7 cellular contexts compared by ENCODE assay signal in the genomic region with DNA sequence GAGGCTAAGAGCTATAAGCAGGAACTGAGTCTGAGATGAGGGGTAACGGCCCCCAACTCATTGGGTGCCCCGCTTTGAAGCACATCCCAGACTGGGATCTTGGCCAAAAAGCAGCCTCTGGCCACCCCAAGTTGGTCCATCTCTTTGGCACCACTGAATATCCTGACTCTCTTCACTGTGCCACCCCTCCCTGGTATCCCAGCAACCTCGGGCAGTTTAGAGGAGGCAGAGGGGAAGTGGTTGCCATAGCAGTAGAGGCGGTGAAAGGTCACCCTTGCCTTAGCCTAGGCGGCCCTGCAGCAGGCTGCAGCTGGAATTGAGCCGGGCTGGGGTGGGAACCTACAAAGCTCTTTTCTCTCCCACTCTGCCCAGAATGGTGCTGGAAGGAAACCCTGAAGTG. TPM values are rescaled to one million over a fixed set of nuclear protein-coding genes. Genes with fewer than 3 reads are reported as not detected.
A peak's percentile ranks its signal among the peaks of the same experiment; 100 is the strongest.
DNase-seq lines count a peak whose midpoint lies in the region; ATAC-seq and TF ChIP-seq lines count a peak whose summit lies in the region.

No MANE protein-coding gene starts in this region.

- H3K27me3 ChIP-seq in testis, result no peaks in the 10 kb centered on the region

- H3K36me3 Mint-ChIP-seq in activated naive CD8-positive, alpha-beta T cell treated with anti-CD3 and anti-CD28 coated beads, Interleukin-2, amount 50 U/mL, for 24 hours (ENCODE audit: low read depth), result no peaks in the 10 kb centered on the region

- WGBS in testis, 2 donors, result 35 to 37% methylated on average over 5 to 6 of the region's 6 CpGs

- TF ChIP-seq CTCF in testis (IDR thresholded peaks at IDR 0.05), result no peak

- intact Hi-C loops in testis (cut with DNase I; ENCODE audit: low total_unique reads), result no loop called here

- H3K9me3 Mint-ChIP-seq in activated naive CD8-positive, alpha-beta T cell treated with anti-CD3 and anti-CD28 coated beads, Interleukin-2, amount 50 U/mL, for 24 hours, result no peaks in the 10 kb centered on the region

- H3K9me3 ChIP-seq in testis, result no peaks in the 10 kb centered on the region

- peak overlapping the region; percentile 63 to 75 for H3K4me3 ChIP-seq in testis

- no peaks in the 10 kb centered on the region for H3K27me3 Mint-ChIP-seq in activated naive CD8-positive, alpha-beta T cell treated with anti-CD3 and anti-CD28 coated beads, Interleukin-2, amount 50 U/mL, for 24 hours

- peak; percentile 64 for ATAC-seq in activated naive CD8-positive, alpha-beta T cell treated with anti-CD3 and anti-CD28 coated beads, Interleukin-2, amount 50 U/mL, for 24 hours

- peaks cover 10% of the 10 kb centered on the region for H3K4me1 ChIP-seq in testis

- H3K4me1 Mint-ChIP-seq in activated naive CD8-positive, alpha-beta T cell treated with anti-CD3 and anti-CD28 coated beads, Interleukin-2, amount 50 U/mL, for 24 hours, result peaks cover 46% of the 10 kb centered on the region

- no peaks in the 10 kb centered on the region for H3K36me3 ChIP-seq in testis (ENCODE audit: low read depth, missing control alignments)

- DNase-seq in ELF-1 (ENCODE audit: low read depth, low spot score) (peak; percentile 25), MV-4-11 (lab: John Stamatoyannopoulos, UW) (peak; percentile 88), left kidney (ENCODE audit: low read depth, low spot score) (peak; percentile 73), testis (peak; percentile 28), NCI-H524 treated with DMSO at 0.1 percent for 48 hours (lab: John Stamatoyannopoulos, UW) (no peak)
- DNase-seq in activated naive CD8-positive, alpha-beta T cell treated with anti-CD3 and anti-CD28 coated beads, Interleukin-2, amount 50 U/mL, for 24 hours, result peak; percentile 50
- no peak for DNase-seq in NK-92 treated with Interleukin-12 subunit alpha and Interleukin-12 subunit beta, amount 100 ng/mL, for 24 hours (lab: John Stamatoyannopoulos, UW)

- TF ChIP-seq POLR2A in testis (IDR thresholded peaks at IDR 0.05), result no peak

- H3K27ac Mint-ChIP-seq in activated naive CD8-positive, alpha-beta T cell treated with anti-CD3 and anti-CD28 coated beads, Interleukin-2, amount 50 U/mL, for 24 hours, result peak overlapping the region; percentile 22

- peak overlapping the region; percentile 80 for H3K4me3 Mint-ChIP-seq in activated naive CD8-positive, alpha-beta T cell treated with anti-CD3 and anti-CD28 coated beads, Interleukin-2, amount 50 U/mL, for 24 hours

- no peak overlapping the region for H3K27ac ChIP-seq in testis

RNA-seq across cellular contexts. Expression of a gene that starts 1.1 kb away (rescaled TPM):
- total RNA-seq in testis, result 10 to 100 TPM; 13.0 to 17.7 TPM
- 10.2 TPM for polyA plus RNA-seq in testis (ENCODE audit: insufficient read depth, low read depth, low replicate concordance)

RNA-seq across cellular contexts. Expression of a gene that starts 12.5 kb away (rescaled TPM):
- total RNA-seq in testis, result 10 to 100 TPM; 29.3 to 31.0 TPM
- 24.8 TPM for polyA plus RNA-seq in testis (ENCODE audit: insufficient read depth, low read depth, low replicate concordance)

RNA-seq across cellular contexts. Expression of a gene that starts 29.1 kb away (rescaled TPM):
- total RNA-seq in testis, result 10 to 100 TPM; 21.2 to 23.7 TPM
- 50.0 TPM for polyA plus RNA-seq in testis (ENCODE audit: insufficient read depth, low read depth, low replicate concordance)

RNA-seq across cellular contexts. Expression of a gene that starts 42.7 kb away (rescaled TPM):
- total RNA-seq in testis, result 10 to 100 TPM; 86.1 to 89.3 TPM
- polyA plus RNA-seq in testis (ENCODE audit: insufficient read depth, low read depth, low replicate concordance), result 42.9 TPM

RNA-seq across cellular contexts. Expression of a gene that starts 46.9 kb away (rescaled TPM):
- total RNA-seq in testis, result 1 to 10 TPM in 1 of 2 donors, under 1 TPM in 1; 0.50 to 1.4 TPM
- polyA plus RNA-seq in testis (ENCODE audit: insufficient read depth, low read depth, low replicate concordance), result 0.09 TPM

Comparison
In these comparisons a context has a peak if more than half of its experiments do, and no peak if none do; other contexts are left out.
1. DNase-seq: peak in ELF-1 (single experiment), MV-4-11 (single experiment), activated naive CD8-positive, alpha-beta T cell treated with anti-CD3 and anti-CD28 coated beads, Interleukin-2, amount 50 U/mL, for 24 hours (single experiment), left kidney (single experiment) and testis (single experiment); none in NCI-H524 treated with DMSO at 0.1 percent for 48 hours (single experiment) and NK-92 treated with Interleukin-12 subunit alpha and Interleukin-12 subunit beta, amount 100 ng/mL, for 24 hours (single experiment).